ENCODE assay signal across 8 cellular contexts in genomic region chr11:118531597-118532084, GRCh38. TPM values are rescaled to one million over a fixed set of nuclear protein-coding genes. Genes with fewer than 3 reads are reported as not detected.
DNase-seq lines count a peak whose midpoint lies in the region; ATAC-seq and TF ChIP-seq lines count a peak whose summit lies in the region.

No MANE protein-coding gene starts in this region.

- peak overlapping the region; percentile 88 for H3K9ac ChIP-seq in mesendoderm (ENCODE audit: low read length)

- peaks cover 4 to 6% of the 10 kb centered on the region in 2 donors for H3K4me1 ChIP-seq in breast epithelium
- no peaks in the 10 kb centered on the region for H3K4me1 ChIP-seq in mesendoderm (ENCODE audit: control insufficient read depth, low read depth, low read length)
- peaks cover 34% of the 10 kb centered on the region for H3K4me1 ChIP-seq in vagina

- no peaks in the 10 kb centered on the region for H3K27me3 ChIP-seq in breast epithelium
- H3K27me3 ChIP-seq in mesendoderm (ENCODE audit: insufficient read depth, low read length, poor library complexity), result no peaks in the 10 kb centered on the region
- H3K27me3 ChIP-seq in vagina, result no peaks in the 10 kb centered on the region

- no peak overlapping the region for H2BK5ac ChIP-seq in mesendoderm (ENCODE audit: low read length)

- no peak overlapping the region for H2AK5ac ChIP-seq in mesendoderm (ENCODE audit: low read length)

- TF ChIP-seq POLR2A in breast epithelium (IDR thresholded peaks at IDR 0.05) (no peak), vagina (IDR thresholded peaks at IDR 0.05) (no peak)

- no peak overlapping the region for H3K27ac Mint-ChIP-seq in MCF 10A (ENCODE audit: low read depth, unreplicated experiment)

- H3K23ac ChIP-seq in mesendoderm (ENCODE audit: low read length), result no peak overlapping the region

- H3K36me3 Mint-ChIP-seq in MCF 10A (ENCODE audit: insufficient read depth, unreplicated experiment), result peaks cover 10% of the 10 kb centered on the region

- H3K4me3 ChIP-seq in breast epithelium, result peak overlapping the region; percentile 63 to 96 (median 70)
- peak overlapping the region; percentile 49 to 61 for H3K4me3 ChIP-seq in cardiac fibroblast (replicated peaks in 1 of 2; ENCODE audit: low read depth in 2 of 2, low read length in 2 of 2)
- peak overlapping the region; percentile 89 for H3K4me3 ChIP-seq in mesendoderm (ENCODE audit: low read length)
- H3K4me3 ChIP-seq in vagina, result peak overlapping the region; percentile 84 to 86

- intact Hi-C loops in breast epithelium (cut with DNase I; ENCODE audit: low total_unique reads), result no loop called here
- intact Hi-C loops in MCF 10A (cut with micrococcal nuclease), result no loop called here
- intact Hi-C loops in vagina (cut with DNase I), result no loop called here

- H3K27me3 Mint-ChIP-seq in MCF 10A (ENCODE audit: insufficient read depth, unreplicated experiment), result no peaks in the 10 kb centered on the region

- no peaks in the 10 kb centered on the region for H3K79me1 ChIP-seq in mesendoderm (ENCODE audit: low read length)

- H3K9me3 ChIP-seq in breast epithelium (no peaks in the 10 kb centered on the region), vagina (no peaks in the 10 kb centered on the region)

- no peak overlapping the region for H3K4me3 Mint-ChIP-seq in MCF 10A (ENCODE audit: unreplicated experiment)

- H3K79me2 ChIP-seq in mesendoderm (ENCODE audit: control insufficient read depth, insufficient read depth, low read length), result no peaks in the 10 kb centered on the region

- TF ChIP-seq CTCF in breast epithelium (IDR thresholded peaks at IDR 0.05) (no peak), MCF 10A (IDR thresholded peaks at IDR 0.05; ENCODE audit: unreplicated experiment) (no peak), cardiac fibroblast (IDR thresholded peaks at IDR 0.05; ENCODE audit: low read depth, low read length) (no peak), vagina (IDR thresholded peaks at IDR 0.05) (no peak)

- DNase-seq in breast epithelium (ENCODE audit: low spot score in 2 of 2) (no peak), MCF 10A (ENCODE audit: unreplicated experiment) (no peak), cardiac fibroblast (ENCODE audit: low read depth in 2 of 2) (no peak), mesendoderm (no peak), vagina (ENCODE audit: extremely low spot score in 2 of 2) (no peak), HuH-7 (ENCODE audit: low spot score) (no peak), germinal center (ENCODE audit: low spot score) (no peak)

- H4K8ac ChIP-seq in mesendoderm (ENCODE audit: low read depth, low read length), result no peak overlapping the region

- POLR2A ChIA-PET in MCF 10A (lab: Yijun Ruan, JAX), result no interaction called here

- H3K4me2 ChIP-seq in mesendoderm (ENCODE audit: low read length), result peak overlapping the region; percentile 59

- no TSS peak for BruUV-seq in MCF 10A (replicated peaks; lab: Mats Ljungman, UMichigan)

- CTCF ChIA-PET in MCF 10A (lab: Yijun Ruan, JAX), result no interaction called here

- H3K9me3 Mint-ChIP-seq in MCF 10A (ENCODE audit: unreplicated experiment), result no peaks in the 10 kb centered on the region

- H2BK15ac ChIP-seq in mesendoderm (replicated peaks; ENCODE audit: low read depth), result no peak overlapping the region

- H3K4me1 Mint-ChIP-seq in MCF 10A (ENCODE audit: insufficient read depth, unreplicated experiment), result no peaks in the 10 kb centered on the region

- H3K4ac ChIP-seq in mesendoderm (ENCODE audit: low read depth, low read length), result no peak overlapping the region

- no peak overlapping the region for H4K5ac ChIP-seq in mesendoderm (ENCODE audit: low read length)

- peak overlapping the region; percentile 97 for H3K56ac ChIP-seq in mesendoderm (ENCODE audit: low read length)

- H3K36me3 ChIP-seq in breast epithelium (no peaks in the 10 kb centered on the region), mesendoderm (ENCODE audit: control insufficient read depth, insufficient read depth, low read length) (no peaks in the 10 kb centered on the region), vagina (no peaks in the 10 kb centered on the region)

- peak overlapping the region; percentile 54 to 91 for H3K27ac ChIP-seq in breast epithelium
- no peak overlapping the region for H3K27ac ChIP-seq in mesendoderm (ENCODE audit: low read depth, low read length)
- peak overlapping the region; percentile 77 for H3K27ac ChIP-seq in vagina

- H2BK120ac ChIP-seq in mesendoderm (ENCODE audit: low read depth, low read length), result no peak overlapping the region

- H3K18ac ChIP-seq in mesendoderm (ENCODE audit: low read length), result no peak overlapping the region

- no peak for ATAC-seq in HG02588 (IDR thresholded peaks at IDR 0.05; ENCODE audit: unreplicated experiment)

- no CpG with 5 or more reads among the region's 12 CpGs for WGBS in mesendoderm (ENCODE audit: extremely low coverage, insufficient coverage, low lambda C conversion rate)

RNA-seq across cellular contexts. Expression of gene TMEM25, which starts 0.6 kb away (rescaled TPM):
- total RNA-seq in breast epithelium, result 10 to 100 TPM; 14.1 to 53.6 (median 38.0) TPM
- 0.79 and 0.91 TPM in 2 replicates for total RNA-seq in MCF 10A (2022)
- 8.0 TPM for polyA plus RNA-seq in mesendoderm (2013, experiment 1 of 2)
- polyA plus RNA-seq in mesendoderm (2013, experiment 2 of 2), result 7.6 TPM
- total RNA-seq in vagina, result 21.4 TPM

RNA-seq across cellular contexts. Expression of gene TTC36, which starts 4.4 kb away (rescaled TPM):
- 10 to 100 TPM in 1 of 3 donors, 1 to 10 TPM in 2; 3.4 to 15.1 (median 6.2) TPM for total RNA-seq in breast epithelium
- total RNA-seq in MCF 10A (2022), result 0.52 and 0.63 TPM in 2 replicates
- polyA plus RNA-seq in mesendoderm (2013, experiment 1 of 2), result 0.10 TPM
- polyA plus RNA-seq in mesendoderm (2013, experiment 2 of 2), result 0.17 TPM
- not detected for total RNA-seq in vagina

RNA-seq across cellular contexts. Expression of gene IFT46, which starts 34.1 kb away (rescaled TPM):
- total RNA-seq in breast epithelium (10 to 100 TPM; 24.3 to 45.9 (median 33.4) TPM), MCF 10A (2022) (21.3 and 24.3 TPM in 2 replicates), vagina (30.0 TPM)
- 16.5 TPM for polyA plus RNA-seq in mesendoderm (2013, experiment 1 of 2)
- polyA plus RNA-seq in mesendoderm (2013, experiment 2 of 2), result 15.3 TPM

RNA-seq across cellular contexts. Expression of gene ARCN1, which starts 40.6 kb away (rescaled TPM):
- total RNA-seq in breast epithelium (10 to 100 TPM; 94.1 to 99.1 (median 98.6) TPM), MCF 10A (2022) (157 and 164 TPM in 2 replicates), vagina (78.6 TPM)
- 171 TPM for polyA plus RNA-seq in mesendoderm (2013, experiment 1 of 2)
- 167 TPM for polyA plus RNA-seq in mesendoderm (2013, experiment 2 of 2)
